21 cellular contexts compared by ENCODE assay signal in the genomic region with DNA sequence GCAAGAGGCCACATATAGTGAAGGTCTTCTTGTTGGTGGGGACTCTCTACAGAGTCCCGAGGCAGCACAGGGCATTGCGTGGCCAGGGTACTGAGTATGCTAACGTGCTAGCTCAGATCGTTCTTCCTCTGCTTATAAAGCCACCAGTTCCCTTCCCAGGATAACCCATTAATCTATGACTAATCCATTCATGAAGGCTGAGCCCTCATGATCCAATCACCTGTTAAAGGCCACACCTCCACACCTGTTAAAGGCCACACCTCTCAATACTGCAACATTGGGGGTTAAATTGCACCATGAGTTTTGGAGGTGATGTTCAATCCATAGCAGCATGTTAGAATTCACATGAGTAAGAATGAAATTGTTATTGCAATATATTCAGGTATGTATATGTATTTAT.
"Had no signal": no experiment of that assay in that cellular context is flagged by ENCODE, and none has a peak within 500 bp of the region (broad histone marks: within the 10 kb centered on the region; RNA-seq: fewer than 3 reads in every experiment).

No MANE protein-coding gene starts in this region.

- H3K27ac ChIP-seq: coronary artery, heart left ventricle, left ventricle myocardium inferior, lower lobe of right lung, pancreas, tibial artery, upper lobe of left lung, uterus had no signal

- H3K27me3 ChIP-seq: pancreas, tibial artery, upper lobe of left lung, uterus had no signal

- H3K4me3 ChIP-seq: coronary artery, heart left ventricle, left ventricle myocardium inferior, lower lobe of right lung, pancreas, tibial artery, upper lobe of left lung, uterus had no signal

- DNase-seq: effector CD4-positive, alpha-beta T cell; endodermal cell; heart left ventricle; hypothalamus; kidney glomerular epithelial cell; left ventricle myocardium inferior; lower lobe of right lung; mesenchymal stem cell; midbrain; naive B cell; occipital lobe; pancreas; right cardiac atrium; stimulated activated CD4-positive, alpha-beta T cell treated with anti-CD3 and anti-CD28 coated beads, Interleukin-15, amount 100 ng/mL, for 24 hours; stimulated activated CD4-positive, alpha-beta T cell treated with anti-CD3 and anti-CD28 coated beads, Interleukin-1b, Interleukin-23, amount 100 ng/mL, for 48 hours; stimulated activated CD4-positive, alpha-beta T cell treated with anti-CD3 and anti-CD28 coated beads, Interleukin-4, amount 100 ng/mL, for 24 hours; tibial artery; upper lobe of left lung; uterus had no signal

- ATAC-seq: heart left ventricle; lower lobe of right lung; pancreas; right cardiac atrium; stimulated activated memory B cell treated with anti-CD40 and anti-IgM and Interleukin-4, amounts not matched to agents 10 μg/mL and 1 μg/mL and 100 μg/mL, for 72 hours had no signal

- H3K9me3 ChIP-seq: heart left ventricle, left ventricle myocardium inferior, lower lobe of right lung, pancreas, tibial artery, upper lobe of left lung, uterus had no signal

- H3K36me3 ChIP-seq: heart left ventricle, left ventricle myocardium inferior, lower lobe of right lung, pancreas, tibial artery, upper lobe of left lung, uterus had no signal

- H3K4me1 ChIP-seq: heart left ventricle, left ventricle myocardium inferior, lower lobe of right lung, pancreas, tibial artery, upper lobe of left lung, uterus had no signal
